ENCODE assay signal across 9 cellular contexts in the genomic region with DNA sequence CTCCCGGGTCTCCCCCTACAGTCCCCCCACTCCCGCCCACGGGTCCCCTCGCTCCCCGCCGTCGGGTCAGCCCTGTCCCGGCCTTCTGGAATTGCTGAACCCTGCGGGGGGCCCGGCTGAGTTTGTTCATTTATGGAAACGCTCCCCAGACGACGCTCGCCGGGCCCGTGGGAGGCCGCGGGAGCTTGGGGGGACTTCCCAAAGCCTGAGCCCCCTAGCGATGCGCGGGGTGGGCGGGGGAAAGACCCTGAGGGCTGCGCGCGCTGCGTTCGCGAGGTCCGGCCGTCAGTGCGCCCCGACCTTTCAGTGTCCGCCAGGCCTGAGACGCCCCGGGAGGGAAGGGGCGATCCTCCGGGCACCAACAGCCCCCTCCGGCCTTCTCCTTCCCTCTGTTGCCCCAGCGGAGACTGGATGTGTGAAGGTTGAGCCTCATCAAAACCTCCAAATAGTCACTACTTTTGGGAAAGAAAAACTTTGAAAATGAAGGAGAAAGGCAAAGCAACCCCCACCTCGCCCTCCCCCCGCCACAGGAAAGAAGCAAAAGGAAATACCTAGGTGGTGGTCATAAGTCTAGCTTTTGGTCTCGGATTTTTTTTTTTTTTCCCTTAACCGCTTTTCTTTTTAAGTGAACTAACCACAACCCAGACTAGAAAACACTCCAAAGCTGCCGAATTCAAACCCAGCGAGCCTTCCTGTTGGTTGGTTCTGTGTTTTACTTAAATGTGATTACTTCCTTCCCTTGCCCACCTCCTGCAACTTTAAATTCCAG. TPM values are rescaled to one million over a fixed set of nuclear protein-coding genes. Genes with fewer than 3 reads are reported as not detected.
A peak's percentile ranks its signal among the peaks of the same experiment; 100 is the strongest.
DNase-seq lines count a peak whose midpoint lies in the region; ATAC-seq and TF ChIP-seq lines count a peak whose summit lies in the region.
"Had no signal": no experiment of that assay in that cellular context is flagged by ENCODE, and none has a peak within 500 bp of the region (broad histone marks: within the 10 kb centered on the region; RNA-seq: fewer than 3 reads in every experiment).

No MANE protein-coding gene starts in this region.

- H3K27ac ChIP-seq in SJSA1 (peak overlapping the region; percentile 71), skin epidermis (peak overlapping the region in 14 of 21 experiments; percentile 1 to 87 (median 68))
- H3K27ac ChIP-seq: HL-60 had no signal

- POLR2A ChIA-PET in Caco-2 (lab: Charles Lee) = no interaction called here

- ATAC-seq in GM21529 (IDR thresholded peaks at IDR 0.05; ENCODE audit: unreplicated experiment) = peak; percentile 19

- DNase-seq in Caco-2 (no peak), SJSA1 (ENCODE audit: low read depth in 1 of 2, low spot score in 2 of 2) (peak in 1 of 2 experiments; percentile 54), germinal center (ENCODE audit: low spot score) (peak; percentile 50), SIG-M5 (lab: John Stamatoyannopoulos, UW) (no peak), SKM-1 (lab: John Stamatoyannopoulos, UW; ENCODE audit: unreplicated experiment) (no peak)
- DNase-seq in stimulated activated naive CD4-positive, alpha-beta T cell treated with Interleukin-2 at 50 U/mL for 16 hours (lab: John Stamatoyannopoulos, UW) = no peak

- no peaks in the 10 kb centered on the region for H3K9me3 ChIP-seq in Caco-2
- H3K9me3 ChIP-seq in SJSA1 (replicated peaks) = no peaks in the 10 kb centered on the region

- peak overlapping the region; percentile 57 for H3K4me3 Mint-ChIP-seq in Caco-2 (ENCODE audit: unreplicated experiment)

- peaks cover 13% of the 10 kb centered on the region; the same call in 1 of the 2 replicates for H3K4me1 ChIP-seq in Caco-2
- peaks cover 32% of the 10 kb centered on the region for H3K4me1 ChIP-seq in SJSA1 (replicated peaks)

- BruUV-seq in Caco-2 (replicated peaks; lab: Mats Ljungman, UMichigan) = no TSS peak

- CTCF ChIA-PET in Caco-2 (lab: Charles Lee) = no interaction called here

- no peak for TF ChIP-seq CTCF in Caco-2 (IDR thresholded peaks at IDR 0.05; ENCODE audit: insufficient read depth in 1 of 2, low read depth in 1 of 2, low read length in 1 of 2, severe bottlenecking in 1 of 2, unreplicated experiment in 1 of 2)

- H3K4me3 ChIP-seq in Caco-2 (ENCODE audit: low read depth, low read length) = peak overlapping the region; percentile 55
- peak overlapping the region; percentile 86 for H3K4me3 ChIP-seq in SJSA1
- H3K4me3 ChIP-seq in skin epidermis = peak overlapping the region; percentile 18 to 56 (median 33)

- no peaks in the 10 kb centered on the region for H3K36me3 Mint-ChIP-seq in Caco-2 (ENCODE audit: insufficient read depth, unreplicated experiment)

- no peak overlapping the region for H3K27ac Mint-ChIP-seq in Caco-2 (ENCODE audit: unreplicated experiment)

- H3K4me1 Mint-ChIP-seq in Caco-2 (ENCODE audit: low read depth, unreplicated experiment) = peaks cover 7% of the 10 kb centered on the region

- intact Hi-C loops in Caco-2 (cut with micrococcal nuclease; ENCODE audit: unreplicated experiment) = loop anchor here (1.0 kb wide), 1 partner anchor 17 kb away; no protein-coding TSS in a partner anchor

- no peaks in the 10 kb centered on the region for H3K9me3 Mint-ChIP-seq in Caco-2 (ENCODE audit: unreplicated experiment)

- peaks cover 25% of the 10 kb centered on the region for H3K27me3 Mint-ChIP-seq in Caco-2 (ENCODE audit: insufficient read depth, unreplicated experiment)

- H3K27me3 ChIP-seq in Caco-2 (replicated peaks; ENCODE audit: control insufficient read depth, insufficient read depth, low read length) = no peaks in the 10 kb centered on the region
- H3K27me3 ChIP-seq in SJSA1 (replicated peaks) = 0 out of 2 replicates have a peak, but pooled peaks cover 4% of the 10 kb centered on the region

- H3K36me3 ChIP-seq in Caco-2 (ENCODE audit: control insufficient read depth, insufficient read depth, low read length) = no peaks in the 10 kb centered on the region
- H3K36me3 ChIP-seq in SJSA1 = peaks cover 3% of the 10 kb centered on the region; the same call in 1 of the 2 replicates

RNA-seq across cellular contexts. Expression of gene CYS1, which starts 0.5 kb away (rescaled TPM):
- 0.91 and 1.4 TPM in 2 replicates for total RNA-seq in Caco-2 (2022)
- 13.7 and 21.3 TPM in 2 replicates for total RNA-seq in SJSA1 (2014; rRNA removed; shearing (Covaris generic))

RNA-seq across cellular contexts. Expression of gene KLF11, which starts 37.4 kb away (rescaled TPM):
- total RNA-seq in Caco-2 (2022) = 21.0 and 22.9 TPM in 2 replicates
- total RNA-seq in SJSA1 (2014; rRNA removed; shearing (Covaris generic)) = 13.6 and 16.0 TPM in 2 replicates

RNA-seq across cellular contexts. Expression of gene RRM2, which starts 41.8 kb away (rescaled TPM):
- total RNA-seq in Caco-2 (2022) = 160 and 169 TPM in 2 replicates
- total RNA-seq in SJSA1 (2014; rRNA removed; shearing (Covaris generic)) = 180 and 209 TPM in 2 replicates

Comparison
In these comparisons a context has a peak if more than half of its experiments do, and no peak if none do; other contexts are left out.
1. H3K4me3 ChIP-seq: peak in every context shown above with its lines; median percentile 86 in SJSA1; 55 in Caco-2; 33 in skin epidermis.